ENCODE assay signal across 17 cellular contexts in genomic region chrX:56618250-56618649, GRCh38. TPM values are rescaled to one million over a fixed set of nuclear protein-coding genes. Genes with fewer than 3 reads are reported as not detected.
DNase-seq lines count a peak whose midpoint lies in the region; ATAC-seq and TF ChIP-seq lines count a peak whose summit lies in the region.
"Had no signal": no experiment of that assay in that cellular context is flagged by ENCODE, and none has a peak within 500 bp of the region (broad histone marks: within the 10 kb centered on the region; RNA-seq: fewer than 3 reads in every experiment).

No MANE protein-coding gene starts in this region.

- no peak for ATAC-seq in GM21723 (IDR thresholded peaks at IDR 0.05; ENCODE audit: unreplicated experiment)
- no peak for ATAC-seq in GM18858 (IDR thresholded peaks at IDR 0.05; ENCODE audit: unreplicated experiment)
- ATAC-seq: K562 had no signal

- DNase-seq in GDM1 (lab: John Stamatoyannopoulos, UW): peak; percentile 20
- peak; percentile 45 for DNase-seq in KBM-7
- no peak for DNase-seq in NCI-H774 (lab: John Stamatoyannopoulos, UW)
- no peak for DNase-seq in GF-D8 (lab: John Stamatoyannopoulos, UW)
- DNase-seq: AML-193; Calu3; CD4-positive, alpha-beta T cell; DMS79; HCEC 1CT; NCI-H1930; NCI-H510A treated with DMSO at 0.1 percent for 48 hours; SIG-M5 had no signal

- in situ Hi-C loops in KBM-7 (cut with MboI; ENCODE audit: low pct_unique_long_range_greater_than_20kb, low sequenced_read_pairs): no loop called here

- TF ChIP-seq CTCF in brain (conservative IDR thresholded peaks at IDR 0.05) (no peak), nephron (IDR thresholded peaks at IDR 0.05; ENCODE audit: unreplicated experiment in 3 of 3) (no peak)

- H3K27me3 Mint-ChIP-seq in brain: peaks cover 8% of the 10 kb centered on the region
- no peaks in the 10 kb centered on the region for H3K27me3 Mint-ChIP-seq in nephron (ENCODE audit: low read depth)
- H3K27me3 Mint-ChIP-seq: CD4-positive, alpha-beta T cell had no signal

- peaks cover 5% of the 10 kb centered on the region for H3K4me1 Mint-ChIP-seq in brain
- H3K4me1 Mint-ChIP-seq in nephron: no peaks in the 10 kb centered on the region

- peak overlapping the region; percentile 47 to 93 (median 89) for H3K27ac Mint-ChIP-seq in brain
- H3K27ac Mint-ChIP-seq in nephron: peak overlapping the region; percentile 10 to 57 (median 51)
- H3K27ac Mint-ChIP-seq: CD4-positive, alpha-beta T cell had no signal

- H3K36me3 Mint-ChIP-seq in brain (no peaks in the 10 kb centered on the region), nephron (ENCODE audit: low read depth) (no peaks in the 10 kb centered on the region)

- peak overlapping the region; percentile 19 to 88 (median 78) for H3K4me3 Mint-ChIP-seq in brain
- peak overlapping the region; percentile 55 to 65 (median 63) for H3K4me3 Mint-ChIP-seq in nephron
- H3K4me3 Mint-ChIP-seq: CD4-positive, alpha-beta T cell had no signal

- H3K9me3 Mint-ChIP-seq in brain (peaks cover 2 to 18% (median 3%) of the 10 kb centered on the region in 5 experiments), nephron (peaks cover 14% of the 10 kb centered on the region)

RNA-seq across cellular contexts. Expression of gene UBQLN2, which starts 54.8 kb away (rescaled TPM):
- polyA plus RNA-seq in brain (ENCODE audit: insufficient read depth, low read depth, low replicate concordance): 48.7 TPM

Comparison
In these comparisons a context has a peak if more than half of its experiments do, and no peak if none do; other contexts are left out.
1. DNase-seq: peak in GDM1 (single experiment) and KBM-7 (single experiment); none in NCI-H774 (single experiment) and GF-D8 (single experiment).